In genomic region chr10:547591-548081, GRCh38 we compare ENCODE assay signal across 16 cellular contexts.
A peak's percentile ranks its signal among the peaks of the same experiment; 100 is the strongest.
DNase-seq lines count a peak whose midpoint lies in the region; ATAC-seq and TF ChIP-seq lines count a peak whose summit lies in the region.
"Had no signal": no experiment of that assay in that cellular context is flagged by ENCODE, and none has a peak within 500 bp of the region (broad histone marks: within the 10 kb centered on the region; RNA-seq: fewer than 3 reads in every experiment).

No MANE protein-coding gene starts in this region.

- H3K9me3 Mint-ChIP-seq in brain (no peaks in the 10 kb centered on the region), mesothelial cell of epicardium (no peaks in the 10 kb centered on the region), type B pancreatic cell (no peaks in the 10 kb centered on the region)
- H3K9me3 Mint-ChIP-seq in activated CD8-positive, alpha-beta T cell treated with anti-CD3 and anti-CD28 coated beads for 36 hours = no peaks in the 10 kb centered on the region
- H3K9me3 Mint-ChIP-seq: activated B cell treated with CpG ODN at 0.5 μM for 24 hours; activated CD4-positive, alpha-beta memory T cell treated with anti-CD3 and anti-CD28 coated beads, Interleukin-2, amount 10 ng/mL, durations not matched to agents 7 days and 5 days; stimulated activated naive CD8-positive, alpha-beta T cell treated with anti-CD3 and anti-CD28 coated beads, Interleukin-15, amount 100 ng/mL, for 72 hours had no signal

- no peak for TF ChIP-seq CTCF in brain (conservative IDR thresholded peaks at IDR 0.05)
- no peak for TF ChIP-seq CTCF in mesothelial cell of epicardium (IDR thresholded peaks at IDR 0.05; ENCODE audit: unreplicated experiment)
- no peak for TF ChIP-seq CTCF in type B pancreatic cell (conservative IDR thresholded peaks at IDR 0.05)
- no peak for TF ChIP-seq CTCF in activated CD8-positive, alpha-beta T cell treated with anti-CD3 and anti-CD28 coated beads for 36 hours (IDR thresholded peaks at IDR 0.05)

- ATAC-seq in GM18502 (IDR thresholded peaks at IDR 0.05; ENCODE audit: poor library complexity, unreplicated experiment) (no peak), GM19324 (IDR thresholded peaks at IDR 0.05; ENCODE audit: low FRiP score, unreplicated experiment) (no peak)
- no peak for ATAC-seq in activated CD8-positive, alpha-beta T cell treated with anti-CD3 and anti-CD28 coated beads for 36 hours
- ATAC-seq: stimulated activated naive CD8-positive, alpha-beta T cell treated with anti-CD3 and anti-CD28 coated beads, Interleukin-15, amount 100 ng/mL, for 72 hours had no signal

- H3K4me1 Mint-ChIP-seq in brain (peaks cover 92% of the 10 kb centered on the region), mesothelial cell of epicardium (peaks cover 31% of the 10 kb centered on the region), type B pancreatic cell (ENCODE audit: unreplicated experiment) (peaks cover 37% of the 10 kb centered on the region)
- peaks cover 8% of the 10 kb centered on the region for H3K4me1 Mint-ChIP-seq in activated CD8-positive, alpha-beta T cell treated with anti-CD3 and anti-CD28 coated beads for 36 hours (ENCODE audit: low read depth)
- H3K4me1 Mint-ChIP-seq: activated B cell treated with CpG ODN at 0.5 μM for 24 hours had no signal

- intact Hi-C loops in activated CD8-positive, alpha-beta T cell treated with anti-CD3 and anti-CD28 coated beads for 36 hours (cut with micrococcal nuclease) = no loop called here

- POLR2A ChIA-PET in activated CD8-positive, alpha-beta T cell treated with anti-CD3 and anti-CD28 coated beads for 36 hours (lab: Charles Lee) = no interaction called here

- H3K4me3 Mint-ChIP-seq in brain = peak overlapping the region in 4 of 5 experiments; percentile 10 to 70 (median 40)
- H3K4me3 Mint-ChIP-seq in mesothelial cell of epicardium = no peak overlapping the region
- peak overlapping the region; percentile 80 for H3K4me3 Mint-ChIP-seq in type B pancreatic cell
- no peak overlapping the region for H3K4me3 Mint-ChIP-seq in activated CD8-positive, alpha-beta T cell treated with anti-CD3 and anti-CD28 coated beads for 36 hours
- H3K4me3 Mint-ChIP-seq: activated B cell treated with CpG ODN at 0.5 μM for 24 hours; activated CD4-positive, alpha-beta memory T cell treated with anti-CD3 and anti-CD28 coated beads, Interleukin-2, amount 10 ng/mL, durations not matched to agents 7 days and 5 days; stimulated activated naive CD8-positive, alpha-beta T cell treated with anti-CD3 and anti-CD28 coated beads, Interleukin-15, amount 100 ng/mL, for 72 hours had no signal

- DNase-seq in NCI-H82 (lab: John Stamatoyannopoulos, UW) = peak; percentile 41
- no peak for DNase-seq in NCI-H82 treated with DMSO at 0.1 percent for 48 hours (lab: John Stamatoyannopoulos, UW; ENCODE audit: unreplicated experiment)
- no peak for DNase-seq in mesothelial cell of epicardium (ENCODE audit: low spot score in 2 of 2, unreplicated experiment in 2 of 2)
- no peak for DNase-seq in type B pancreatic cell (ENCODE audit: extremely low spot score, unreplicated experiment)
- DNase-seq in activated CD8-positive, alpha-beta T cell treated with anti-CD3 and anti-CD28 coated beads for 36 hours = no peak
- DNase-seq: 8988T; activated B cell treated with CpG ODN at 0.5 μM for 24 hours; activated CD4-positive, alpha-beta memory T cell treated with anti-CD3 and anti-CD28 coated beads, Interleukin-2, amount 10 ng/mL, durations not matched to agents 7 days and 5 days; activated gamma-delta T cell treated with Interleukin-2 at 50 U/mL for 16 hours; AML-193; NCI-H146; stimulated activated CD4-positive, alpha-beta T cell treated with anti-CD3 and anti-CD28 coated beads, Interleukin-2, amount 100 ng/mL, for 48 hours; stimulated activated naive CD8-positive, alpha-beta T cell treated with anti-CD3 and anti-CD28 coated beads, Interleukin-15, amount 100 ng/mL, for 72 hours had no signal

- peaks cover 5% of the 10 kb centered on the region for H3K27me3 Mint-ChIP-seq in brain
- no peaks in the 10 kb centered on the region for H3K27me3 Mint-ChIP-seq in mesothelial cell of epicardium (ENCODE audit: low read depth)
- H3K27me3 Mint-ChIP-seq in type B pancreatic cell = no peaks in the 10 kb centered on the region
- peaks cover 14% of the 10 kb centered on the region for H3K27me3 Mint-ChIP-seq in activated CD8-positive, alpha-beta T cell treated with anti-CD3 and anti-CD28 coated beads for 36 hours

- H3K36me3 Mint-ChIP-seq in brain (no peaks in the 10 kb centered on the region), mesothelial cell of epicardium (no peaks in the 10 kb centered on the region), type B pancreatic cell (peaks cover 3% of the 10 kb centered on the region)
- no peaks in the 10 kb centered on the region for H3K36me3 Mint-ChIP-seq in activated CD8-positive, alpha-beta T cell treated with anti-CD3 and anti-CD28 coated beads for 36 hours (ENCODE audit: low read depth)

- peak overlapping the region; percentile 12 to 95 (median 86) for H3K27ac Mint-ChIP-seq in brain
- peak overlapping the region; percentile 97 for H3K27ac Mint-ChIP-seq in mesothelial cell of epicardium
- peak overlapping the region; percentile 98 for H3K27ac Mint-ChIP-seq in type B pancreatic cell
- H3K27ac Mint-ChIP-seq in activated CD8-positive, alpha-beta T cell treated with anti-CD3 and anti-CD28 coated beads for 36 hours = no peak overlapping the region
- H3K27ac Mint-ChIP-seq: activated B cell treated with CpG ODN at 0.5 μM for 24 hours; activated CD4-positive, alpha-beta memory T cell treated with anti-CD3 and anti-CD28 coated beads, Interleukin-2, amount 10 ng/mL, durations not matched to agents 7 days and 5 days; stimulated activated naive CD8-positive, alpha-beta T cell treated with anti-CD3 and anti-CD28 coated beads, Interleukin-15, amount 100 ng/mL, for 72 hours had no signal

- CTCF ChIA-PET in activated CD8-positive, alpha-beta T cell treated with anti-CD3 and anti-CD28 coated beads for 36 hours (lab: Charles Lee) = no interaction called here

Comparison
In these comparisons a context has a peak if more than half of its experiments do, and no peak if none do; other contexts are left out.
1. H3K4me3 Mint-ChIP-seq: peak in brain (4 of 5) and type B pancreatic cell (single experiment); none in mesothelial cell of epicardium (single experiment) and activated CD8-positive, alpha-beta T cell treated with anti-CD3 and anti-CD28 coated beads for 36 hours (single experiment).